12 cellular contexts compared by ENCODE assay signal in the genomic region with DNA sequence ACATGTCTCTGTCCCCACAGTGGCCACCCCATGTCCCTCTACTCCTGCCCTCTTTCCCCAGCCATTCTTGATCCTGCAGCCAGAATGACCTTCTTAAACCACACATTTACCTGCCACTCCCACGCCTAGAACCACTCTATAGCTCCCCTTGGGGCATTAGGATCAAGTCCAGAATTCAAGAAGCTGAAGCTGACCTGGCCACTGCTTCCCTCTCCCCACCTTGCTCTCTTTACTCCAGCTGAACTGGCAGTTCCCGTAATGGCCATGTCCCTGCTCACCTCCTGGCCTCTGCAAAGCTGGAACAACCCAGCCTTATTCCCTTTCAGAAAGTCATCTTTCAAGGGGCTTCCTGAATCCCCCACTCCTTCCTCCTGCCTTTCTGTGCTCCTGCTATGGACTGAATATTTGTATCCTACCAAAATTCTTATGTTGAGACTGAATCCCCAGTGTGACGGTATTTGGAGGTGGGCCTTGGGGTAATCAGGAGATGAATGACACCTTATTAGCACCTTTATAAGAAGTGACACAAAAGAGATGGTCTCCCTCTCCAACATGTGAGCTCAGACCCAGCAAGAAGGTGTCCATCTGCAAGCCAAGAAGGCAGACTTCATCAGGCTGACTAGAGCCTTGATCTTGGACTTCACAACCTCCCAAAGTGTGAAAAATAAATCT. TPM values are rescaled to one million over a fixed set of nuclear protein-coding genes. Genes with fewer than 3 reads are reported as not detected.
DNase-seq lines count a peak whose midpoint lies in the region; ATAC-seq and TF ChIP-seq lines count a peak whose summit lies in the region.
"Had no signal": no experiment of that assay in that cellular context is flagged by ENCODE, and none has a peak within 500 bp of the region (broad histone marks: within the 10 kb centered on the region; RNA-seq: fewer than 3 reads in every experiment).

No MANE protein-coding gene starts in this region.

- no peak for TF ChIP-seq POLR2A in tibial nerve (IDR thresholded peaks at IDR 0.05)

- H2BK12ac ChIP-seq in mesenchymal stem cell (ENCODE audit: low read length in 2 of 2), result peak overlapping the region; percentile 24 to 75

- CTCF ChIA-PET in activated naive CD4-positive, alpha-beta T cell treated with anti-CD3 and anti-CD28 coated beads for 36 hours (lab: Charles Lee), result interaction anchor here (0.8 to 3.2 kb wide), 8 partner anchors 22 to 142 kb away, joined by 3 to 11 read pairs (median 6); a partner anchor contains a TSS

- peak overlapping the region; percentile 61 to 78 for H3K18ac ChIP-seq in mesenchymal stem cell (ENCODE audit: low read depth in 1 of 2, low read length in 2 of 2)

- no peak overlapping the region for H3K4me3 ChIP-seq in mesenchymal stem cell (ENCODE audit: insufficient read depth in 1 of 2, low read depth in 1 of 2, low read length in 2 of 2)
- H3K4me3 ChIP-seq in tibial nerve, result peak overlapping the region in 1 of 4 donors; percentile 2
- H3K4me3 ChIP-seq: SJCRH30 had no signal

- H3K27me3 ChIP-seq in mesenchymal stem cell (ENCODE audit: control insufficient read depth in 1 of 2, insufficient read depth in 1 of 2, low read length in 2 of 2), result no peaks in the 10 kb centered on the region
- no peaks in the 10 kb centered on the region for H3K27me3 ChIP-seq in tibial nerve
- H3K27me3 ChIP-seq: SJCRH30 had no signal

- TF ChIP-seq CTCF in tibial nerve (IDR thresholded peaks at IDR 0.05), result no peak
- no peak for TF ChIP-seq CTCF in GM13977 (IDR thresholded peaks at IDR 0.05; ENCODE audit: extremely low read depth, insufficient read depth, missing control alignments)

- ATAC-seq in activated naive CD8-positive, alpha-beta T cell treated with anti-CD3 and anti-CD28 coated beads, Interleukin-2, amount 50 U/mL, for 24 hours, result no peak
- no peak for ATAC-seq in HG02938 (IDR thresholded peaks at IDR 0.05; ENCODE audit: unreplicated experiment)

- no peak overlapping the region for H3K9ac ChIP-seq in mesenchymal stem cell (ENCODE audit: low read length)

- H3K4me1 ChIP-seq in mesenchymal stem cell (ENCODE audit: control insufficient read depth, insufficient read depth, low read depth, low read length), result peaks cover 52% of the 10 kb centered on the region
- H3K4me1 ChIP-seq in tibial nerve, result peaks cover 0 to 80% (median 58%) of the 10 kb centered on the region in 4 donors

- H4K91ac ChIP-seq in mesenchymal stem cell (ENCODE audit: low read length), result peak overlapping the region; percentile 52

- no peak for DNase-seq in activated naive CD4-positive, alpha-beta T cell treated with anti-CD3 and anti-CD28 coated beads for 36 hours
- no peak for DNase-seq in activated naive CD4-positive, alpha-beta T cell treated with Interleukin-2 at 50 U/mL for 16 hours
- DNase-seq in activated naive CD8-positive, alpha-beta T cell treated with anti-CD3 and anti-CD28 coated beads, Interleukin-2, amount 50 U/mL, for 24 hours, result no peak
- DNase-seq in mesenchymal stem cell (no peak), tibial nerve (ENCODE audit: low spot score in 2 of 2) (no peak), GM13977 (ENCODE audit: low spot score) (no peak), NCI-H345 treated with DMSO at 0.1 percent for 48 hours (lab: John Stamatoyannopoulos, UW; ENCODE audit: unreplicated experiment) (no peak)
- DNase-seq: stimulated activated CD8-positive, alpha-beta memory T cell treated with anti-CD3 and anti-CD28 coated beads, Interleukin-4, amount 100 ng/mL, for 48 hours had no signal

- H2AFZ ChIP-seq in mesenchymal stem cell (ENCODE audit: low read depth, low read length), result no peak overlapping the region

- H2BK5ac ChIP-seq in mesenchymal stem cell (ENCODE audit: low read depth, low read length, poor library complexity, severe bottlenecking), result no peak overlapping the region

- 77% methylated on average over 3 of the region's 3 CpGs for whole genome bisulfite sequencing in mesenchymal stem cell
- WGBS in tibial nerve, 2 donors, result 83 to 89% methylated on average over 3 of the region's 3 CpGs

- peaks cover 15 to 18% of the 10 kb centered on the region in 2 experiments for H3K36me3 ChIP-seq in mesenchymal stem cell (ENCODE audit: control insufficient read depth in 1 of 2, insufficient read depth in 2 of 2, low read depth in 1 of 2, low read length in 2 of 2)
- H3K36me3 ChIP-seq in tibial nerve, result peaks cover 0 to 17% (median 5%) of the 10 kb centered on the region in 3 donors

- peak overlapping the region; percentile 99 for H3K4me3 Mint-ChIP-seq in activated naive CD4-positive, alpha-beta T cell treated with anti-CD3 and anti-CD28 coated beads for 36 hours
- peak overlapping the region; percentile 98 for H3K4me3 Mint-ChIP-seq in activated naive CD8-positive, alpha-beta T cell treated with anti-CD3 and anti-CD28 coated beads, Interleukin-2, amount 50 U/mL, for 24 hours

- H3K27me3 Mint-ChIP-seq in activated naive CD4-positive, alpha-beta T cell treated with anti-CD3 and anti-CD28 coated beads for 36 hours (ENCODE audit: low read depth), result no peaks in the 10 kb centered on the region
- H3K27me3 Mint-ChIP-seq in activated naive CD8-positive, alpha-beta T cell treated with anti-CD3 and anti-CD28 coated beads, Interleukin-2, amount 50 U/mL, for 24 hours, result peaks cover 2% of the 10 kb centered on the region

- no peaks in the 10 kb centered on the region for H3K9me3 ChIP-seq in mesenchymal stem cell (ENCODE audit: control insufficient read depth, low read length)
- no peaks in the 10 kb centered on the region for H3K9me3 ChIP-seq in tibial nerve
- H3K9me3 ChIP-seq: SJCRH30 had no signal

- in situ Hi-C loops in GM13977 (cut with MboI; ENCODE audit: low pct_unique_long_range_greater_than_20kb, low sequenced_read_pairs, unreplicated experiment), result no loop called here

- peaks cover 2% of the 10 kb centered on the region for H3K79me1 ChIP-seq in mesenchymal stem cell (replicated peaks; ENCODE audit: low read length, poor library complexity, severe bottlenecking)

- peaks cover 77% of the 10 kb centered on the region for H3K36me3 Mint-ChIP-seq in activated naive CD4-positive, alpha-beta T cell treated with anti-CD3 and anti-CD28 coated beads for 36 hours (ENCODE audit: low read depth)
- peaks cover 73% of the 10 kb centered on the region for H3K36me3 Mint-ChIP-seq in activated naive CD8-positive, alpha-beta T cell treated with anti-CD3 and anti-CD28 coated beads, Interleukin-2, amount 50 U/mL, for 24 hours (ENCODE audit: low read depth)

- H2BK120ac ChIP-seq in mesenchymal stem cell (ENCODE audit: low read depth, low read length), result peak overlapping the region; percentile 57

- peak overlapping the region; percentile 24 for H4K8ac ChIP-seq in mesenchymal stem cell (ENCODE audit: low read length)

- H3K4ac ChIP-seq in mesenchymal stem cell (ENCODE audit: low read depth in 1 of 2, low read length in 2 of 2), result peak overlapping the region in 1 of 2 experiments; percentile 60

- H3K4me2 ChIP-seq in mesenchymal stem cell (ENCODE audit: low read length, poor library complexity, severe bottlenecking), result peak overlapping the region; percentile 20

- intact Hi-C loops in activated naive CD4-positive, alpha-beta T cell treated with anti-CD3 and anti-CD28 coated beads for 36 hours (cut with micrococcal nuclease), result no loop called here

- peaks cover 58% of the 10 kb centered on the region for H3K4me1 Mint-ChIP-seq in activated naive CD4-positive, alpha-beta T cell treated with anti-CD3 and anti-CD28 coated beads for 36 hours (ENCODE audit: low read depth)
- peaks cover 77% of the 10 kb centered on the region for H3K4me1 Mint-ChIP-seq in activated naive CD8-positive, alpha-beta T cell treated with anti-CD3 and anti-CD28 coated beads, Interleukin-2, amount 50 U/mL, for 24 hours

- peak overlapping the region; percentile 98 for H3K27ac ChIP-seq in mesenchymal stem cell (ENCODE audit: low read length, poor library complexity, severe bottlenecking)
- H3K27ac ChIP-seq in tibial nerve, result peak overlapping the region in 3 of 4 donors; percentile 99 to 100 (median 99)

- H2AK5ac ChIP-seq in mesenchymal stem cell (ENCODE audit: low read length, severe bottlenecking), result peak overlapping the region; percentile 66

- no peaks in the 10 kb centered on the region for H3K9me3 Mint-ChIP-seq in activated naive CD4-positive, alpha-beta T cell treated with anti-CD3 and anti-CD28 coated beads for 36 hours
- H3K9me3 Mint-ChIP-seq in activated naive CD8-positive, alpha-beta T cell treated with anti-CD3 and anti-CD28 coated beads, Interleukin-2, amount 50 U/mL, for 24 hours, result no peaks in the 10 kb centered on the region

- H3K23ac ChIP-seq in mesenchymal stem cell (ENCODE audit: low read length in 2 of 2), result peak overlapping the region in 1 of 2 experiments; percentile 15

- peak overlapping the region; percentile 31 for H2BK15ac ChIP-seq in mesenchymal stem cell (ENCODE audit: low read depth, poor library complexity, severe bottlenecking)

- TF ChIP-seq EP300 in tibial nerve (IDR thresholded peaks at IDR 0.05), result no peak

- H3K27ac Mint-ChIP-seq in activated naive CD4-positive, alpha-beta T cell treated with anti-CD3 and anti-CD28 coated beads for 36 hours, result peak overlapping the region; percentile 98
- peak overlapping the region; percentile 96 for H3K27ac Mint-ChIP-seq in activated naive CD8-positive, alpha-beta T cell treated with anti-CD3 and anti-CD28 coated beads, Interleukin-2, amount 50 U/mL, for 24 hours

- peak overlapping the region in 1 of 2 experiments; percentile 44 for H3K14ac ChIP-seq in mesenchymal stem cell (ENCODE audit: low read length in 2 of 2)

RNA-seq across cellular contexts. Expression of a gene that starts 3.8 kb away (rescaled TPM):
- total RNA-seq in activated naive CD4-positive, alpha-beta T cell treated with anti-CD3 and anti-CD28 coated beads for 36 hours, result 10 to 100 TPM; 66.5 to 71.0 TPM
- polyA plus RNA-seq in mesenchymal stem cell (2013, experiment 1 of 2), result 16.6 TPM
- 15.6 TPM for polyA plus RNA-seq in mesenchymal stem cell (2013, experiment 2 of 2)
- 10 to 100 TPM; 48.3 to 72.8 (median 66.0) TPM for total RNA-seq in tibial nerve

RNA-seq across cellular contexts. Expression of a gene that starts 42.2 kb away (rescaled TPM):
- total RNA-seq in activated naive CD4-positive, alpha-beta T cell treated with anti-CD3 and anti-CD28 coated beads for 36 hours, result 1 to 10 TPM; 1.5 to 1.6 TPM
- 3.1 TPM for polyA plus RNA-seq in mesenchymal stem cell (2013, experiment 1 of 2)
- polyA plus RNA-seq in mesenchymal stem cell (2013, experiment 2 of 2), result 2.8 TPM
- total RNA-seq in tibial nerve, result 10 to 100 TPM; 11.5 to 21.6 (median 12.8) TPM

RNA-seq across cellular contexts. Expression of a gene that starts 42.2 kb away (rescaled TPM):
- 10 to 100 TPM; 19.0 to 21.8 TPM for total RNA-seq in activated naive CD4-positive, alpha-beta T cell treated with anti-CD3 and anti-CD28 coated beads for 36 hours
- polyA plus RNA-seq in mesenchymal stem cell (2013, experiment 1 of 2), result 26.3 TPM
- polyA plus RNA-seq in mesenchymal stem cell (2013, experiment 2 of 2), result 24.9 TPM
- total RNA-seq in tibial nerve, result 10 to 100 TPM; 45.8 to 72.9 (median 61.9) TPM

RNA-seq across cellular contexts. Expression of a gene that starts 42.8 kb away (rescaled TPM):
- under 1 TPM; 0.62 to 0.72 TPM for total RNA-seq in activated naive CD4-positive, alpha-beta T cell treated with anti-CD3 and anti-CD28 coated beads for 36 hours
- 0.08 TPM for polyA plus RNA-seq in mesenchymal stem cell (2013, experiment 1 of 2)
- polyA plus RNA-seq in mesenchymal stem cell (2013, experiment 2 of 2), result 0.03 TPM
- total RNA-seq in tibial nerve, result not detected
- total RNA-seq: HT-29, lower leg skin had no signal

Comparison
In these comparisons a context has a peak if more than half of its experiments do, and no peak if none do; other contexts are left out.
1. RNA of a gene that starts 42.2 kb away (total RNA-seq): 11.5 to 21.6 TPM in tibial nerve; 1.5 to 1.6 TPM in activated naive CD4-positive, alpha-beta T cell treated with anti-CD3 and anti-CD28 coated beads for 36 hours; every median in the first group is over 4 times any median in the second.